In the genomic region with DNA sequence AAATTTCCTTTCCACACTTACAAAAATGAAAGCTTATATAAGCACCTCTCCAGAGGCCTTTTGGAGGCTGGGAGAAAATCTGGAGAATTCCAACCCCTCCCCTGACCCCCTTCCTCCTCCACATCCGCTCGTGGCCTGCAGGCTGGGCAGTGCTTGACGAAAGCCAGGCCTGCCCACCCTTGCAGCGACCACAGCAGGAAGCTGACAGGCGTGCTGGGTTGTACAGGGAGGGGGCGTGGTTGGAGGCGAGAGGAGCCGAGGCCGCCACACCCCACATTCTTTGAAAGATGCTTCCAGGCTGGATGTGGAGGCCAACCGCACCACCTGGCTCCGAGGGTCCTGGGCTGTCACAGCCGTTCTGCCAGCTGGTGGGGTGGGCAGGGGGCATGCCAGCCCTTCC, we compare ENCODE assay signal across 9 cellular contexts. TPM values are rescaled to one million over a fixed set of nuclear protein-coding genes. Genes with fewer than 3 reads are reported as not detected.
DNase-seq lines count a peak whose midpoint lies in the region; ATAC-seq and TF ChIP-seq lines count a peak whose summit lies in the region.
"Had no signal": no experiment of that assay in that cellular context is flagged by ENCODE, and none has a peak within 500 bp of the region (broad histone marks: within the 10 kb centered on the region; RNA-seq: fewer than 3 reads in every experiment).

No MANE protein-coding gene starts in this region.

- peak in 1 of 9 donors; percentile 24 for TF ChIP-seq CTCF in heart right ventricle (IDR thresholded peaks at IDR 0.05)

- H3K4me3 ChIP-seq in heart right ventricle = no peak overlapping the region

- H3K27ac ChIP-seq in heart right ventricle = peak overlapping the region; percentile 4 to 91 (median 75)

- peak; percentile 60 for DNase-seq in activated gamma-delta T cell treated with Interleukin-2 at 50 U/mL for 16 hours
- no peak for DNase-seq in activated gamma-delta T cell (lab: John Stamatoyannopoulos, UW)
- DNase-seq in activated naive CD4-positive, alpha-beta T cell treated with anti-CD3 and anti-CD28 coated beads, Interleukin-2, amount 50 U/mL, for 16 hours = peak; percentile 34
- DNase-seq in heart right ventricle = peak; percentile 75 to 90
- DNase-seq in stimulated activated CD8-positive, alpha-beta memory T cell treated with anti-CD3 and anti-CD28 coated beads, Interleukin-2, amount 100 ng/mL, for 48 hours (ENCODE audit: low read depth in 2 of 2) = peak; percentile 34 to 52
- no peak for DNase-seq in NCI-H146 treated with DMSO at 0.1 percent for 48 hours (lab: John Stamatoyannopoulos, UW; ENCODE audit: unreplicated experiment)
- DNase-seq in NCI-H2171 treated with DMSO at 0.1 percent for 48 hours (lab: John Stamatoyannopoulos, UW) = no peak

- H3K4me1 ChIP-seq in heart right ventricle = peaks cover 0 to 28% (median 14%) of the 10 kb centered on the region in 9 donors

- ATAC-seq in heart right ventricle (peak; percentile 84 to 97 (median 94)), GM19397 (IDR thresholded peaks at IDR 0.05; ENCODE audit: unreplicated experiment) (no peak)

- no peaks in the 10 kb centered on the region for H3K36me3 ChIP-seq in heart right ventricle

- 27 to 39% methylated on average over 12 of the region's 12 CpGs for WGBS in heart right ventricle, 2 donors

- no peaks in the 10 kb centered on the region for H3K9me3 ChIP-seq in heart right ventricle

- no peaks in the 10 kb centered on the region for H3K27me3 ChIP-seq in heart right ventricle

- intact Hi-C loops in heart right ventricle (cut with DNase I) = no loop called here

RNA-seq across cellular contexts. Expression of gene IER5L, which starts 47.8 kb away (rescaled TPM):
- 10 to 100 TPM in 1 of 10 donors, 1 to 10 TPM in 9; 1.2 to 13.7 (median 5.6) TPM for total RNA-seq in heart right ventricle
- polyA plus RNA-seq in heart right ventricle = 10 to 100 TPM in 1 of 2 donors, 1 to 10 TPM in 1; 5.0 to 26.3 TPM
- total RNA-seq: Daoy had no signal

Comparison
In these comparisons a context has a peak if more than half of its experiments do, and no peak if none do; other contexts are left out.
1. DNase-seq: peak in activated gamma-delta T cell treated with Interleukin-2 at 50 U/mL for 16 hours (single experiment), activated naive CD4-positive, alpha-beta T cell treated with anti-CD3 and anti-CD28 coated beads, Interleukin-2, amount 50 U/mL, for 16 hours (single experiment), heart right ventricle (2 of 2) and stimulated activated CD8-positive, alpha-beta memory T cell treated with anti-CD3 and anti-CD28 coated beads, Interleukin-2, amount 100 ng/mL, for 48 hours (2 of 2); none in activated gamma-delta T cell (single experiment), NCI-H146 treated with DMSO at 0.1 percent for 48 hours (single experiment) and NCI-H2171 treated with DMSO at 0.1 percent for 48 hours (single experiment).